20 cellular contexts compared by ENCODE assay signal in genomic region chr4:78323439-78323838, GRCh38.
A peak's percentile ranks its signal among the peaks of the same experiment; 100 is the strongest.
DNase-seq lines count a peak whose midpoint lies in the region; ATAC-seq and TF ChIP-seq lines count a peak whose summit lies in the region.
"Had no signal": no experiment of that assay in that cellular context is flagged by ENCODE, and none has a peak within 500 bp of the region (broad histone marks: within the 10 kb centered on the region; RNA-seq: fewer than 3 reads in every experiment).

No MANE protein-coding gene starts in this region.

- H3K4me3 Mint-ChIP-seq in GM23338: no peak overlapping the region
- no peak overlapping the region for H3K4me3 Mint-ChIP-seq in WTC11
- no peak overlapping the region for H3K4me3 Mint-ChIP-seq in chondrocyte (ENCODE audit: unreplicated experiment)
- H3K4me3 Mint-ChIP-seq: CD4-positive, alpha-beta memory T cell had no signal

- POLR2A ChIA-PET in WTC11 (lab: Charles Lee): no interaction called here

- TF ChIP-seq CTCF in BE2C (IDR thresholded peaks at IDR 0.05; ENCODE audit: low read depth, low read length) (no peak), GM23338 (conservative IDR thresholded peaks at IDR 0.05; ENCODE audit: low read depth in 2 of 2) (no peak), WTC11 (IDR thresholded peaks at IDR 0.05) (no peak), chondrocyte (IDR thresholded peaks at IDR 0.05) (no peak)

- H3K27me3 ChIP-seq in BE2C: no peaks in the 10 kb centered on the region
- H3K27me3 ChIP-seq in GM23338 (ENCODE audit: insufficient read depth): no peaks in the 10 kb centered on the region
- H3K27me3 ChIP-seq in mesendoderm (ENCODE audit: insufficient read depth, low read length, poor library complexity): no peaks in the 10 kb centered on the region

- no peak overlapping the region for H3K18ac ChIP-seq in mesendoderm (ENCODE audit: low read length)

- H3K4me1 Mint-ChIP-seq in GM23338: peaks cover 47% of the 10 kb centered on the region
- peaks cover 42% of the 10 kb centered on the region for H3K4me1 Mint-ChIP-seq in WTC11
- H3K4me1 Mint-ChIP-seq in chondrocyte (ENCODE audit: low read depth): peaks cover 13% of the 10 kb centered on the region
- H3K4me1 Mint-ChIP-seq: CD4-positive, alpha-beta memory T cell had no signal

- no peaks in the 10 kb centered on the region for H3K79me1 ChIP-seq in mesendoderm (ENCODE audit: low read length)

- no peak overlapping the region for H2BK5ac ChIP-seq in mesendoderm (ENCODE audit: low read length)

- no peaks in the 10 kb centered on the region for H3K79me2 ChIP-seq in GM23338 (replicated peaks; ENCODE audit: insufficient read depth)
- no peaks in the 10 kb centered on the region for H3K79me2 ChIP-seq in mesendoderm (ENCODE audit: control insufficient read depth, insufficient read depth, low read length)

- H3K36me3 ChIP-seq in BE2C (peaks cover 10% of the 10 kb centered on the region), GM23338 (ENCODE audit: insufficient read depth) (no peaks in the 10 kb centered on the region), mesendoderm (ENCODE audit: control insufficient read depth, insufficient read depth, low read length) (no peaks in the 10 kb centered on the region)

- H3K4me3 ChIP-seq in BE2C (ENCODE audit: low read depth, low read length) (no peak overlapping the region), GM23338 (no peak overlapping the region), mesendoderm (ENCODE audit: low read length) (no peak overlapping the region)
- H3K4me3 ChIP-seq: A549 had no signal

- H2BK120ac ChIP-seq in mesendoderm (ENCODE audit: low read depth, low read length): no peak overlapping the region

- H2BK15ac ChIP-seq in mesendoderm (replicated peaks; ENCODE audit: low read depth): no peak overlapping the region

- H3K27ac Mint-ChIP-seq in GM23338 (peak overlapping the region; percentile 32; the same call in 1 of the 2 replicates), WTC11 (0 out of 2 replicates have a peak overlapping the region, but pooled peaks have one; percentile 39), chondrocyte (ENCODE audit: unreplicated experiment) (no peak overlapping the region)
- H3K27ac Mint-ChIP-seq: CD4-positive, alpha-beta memory T cell had no signal

- CTCF ChIA-PET in WTC11 (lab: Charles Lee): interaction anchor here (0.8 to 1.5 kb wide), 8 partner anchors 9 to 329 kb away, joined by 3 to 5 read pairs (median 3); no protein-coding TSS in a partner anchor

- H4K8ac ChIP-seq in mesendoderm (ENCODE audit: low read depth, low read length): no peak overlapping the region

- H3K4me2 ChIP-seq in GM23338: no peak overlapping the region
- no peak overlapping the region for H3K4me2 ChIP-seq in mesendoderm (ENCODE audit: low read length)
- H3K4me2 ChIP-seq: A549 had no signal

- no peaks in the 10 kb centered on the region for H3K9me2 ChIP-seq in GM23338 (ENCODE audit: insufficient read depth)

- DNase-seq in BE2C (peak; percentile 19), GM23338 (ENCODE audit: low spot score) (peak; percentile 32), WTC11 (ENCODE audit: low spot score) (peak; percentile 17), mesendoderm (peak; percentile 52), left lobe of liver (ENCODE audit: low spot score) (no peak), RPMI8226 (no peak), medulla oblongata (ENCODE audit: extremely low spot score) (no peak), chondrocyte (ENCODE audit: low spot score) (no peak)
- DNase-seq: 8988T; ACHN; AML-193; C1 segment of cervical spinal cord; Calu3; CD4-positive, alpha-beta memory T cell; COR-L47; DMS53; DMS79 treated with DMSO at 0.1 percent for 48 hours; H7; HCEC 1CT had no signal

- no peak overlapping the region for H3K23ac ChIP-seq in mesendoderm (ENCODE audit: low read length)

- H3K4me1 ChIP-seq in BE2C (peaks cover 45% of the 10 kb centered on the region), GM23338 (ENCODE audit: insufficient read depth) (peaks cover 15% of the 10 kb centered on the region), mesendoderm (ENCODE audit: control insufficient read depth, low read depth, low read length) (peaks cover 5% of the 10 kb centered on the region)
- H3K4me1 ChIP-seq: A549 had no signal

- H2AFZ ChIP-seq in GM23338: no peak overlapping the region

- H4K20me1 ChIP-seq in GM23338 (replicated peaks; ENCODE audit: insufficient read depth): no peaks in the 10 kb centered on the region; the same call in 1 of the 2 replicates

- no peak overlapping the region for H3K56ac ChIP-seq in mesendoderm (ENCODE audit: low read length)

- ATAC-seq in GM23338 (peak; percentile 80), WTC11 (peak; percentile 66), left lobe of liver (no peak)
- ATAC-seq: A549 had no signal

- H3K9ac ChIP-seq in mesendoderm (ENCODE audit: low read length): no peak overlapping the region

- H3K9me3 ChIP-seq in BE2C: no peaks in the 10 kb centered on the region
- H3K9me3 ChIP-seq: A549 had no signal

- WGBS in mesendoderm (ENCODE audit: extremely low coverage, insufficient coverage, low lambda C conversion rate): no CpG with 5 or more reads among the region's 3 CpGs

- peaks cover 19% of the 10 kb centered on the region for H3K36me3 Mint-ChIP-seq in GM23338 (ENCODE audit: low read depth)
- peaks cover 21% of the 10 kb centered on the region for H3K36me3 Mint-ChIP-seq in WTC11
- no peaks in the 10 kb centered on the region for H3K36me3 Mint-ChIP-seq in chondrocyte (ENCODE audit: low read depth)
- H3K36me3 Mint-ChIP-seq: CD4-positive, alpha-beta memory T cell had no signal

- H4K5ac ChIP-seq in mesendoderm (ENCODE audit: low read length): no peak overlapping the region

- H3K4ac ChIP-seq in mesendoderm (ENCODE audit: low read depth, low read length): no peak overlapping the region

- no peak overlapping the region for H2AK5ac ChIP-seq in mesendoderm (ENCODE audit: low read length)

- H3K9me3 Mint-ChIP-seq in GM23338: no peaks in the 10 kb centered on the region
- H3K9me3 Mint-ChIP-seq in WTC11: no peaks in the 10 kb centered on the region
- no peaks in the 10 kb centered on the region for H3K9me3 Mint-ChIP-seq in chondrocyte (ENCODE audit: low read depth)
- H3K9me3 Mint-ChIP-seq: CD4-positive, alpha-beta memory T cell had no signal

- H3K27ac ChIP-seq in GM23338 (ENCODE audit: low read depth) (no peak overlapping the region), mesendoderm (ENCODE audit: low read depth, low read length) (no peak overlapping the region)
- H3K27ac ChIP-seq: A549 had no signal

- H3K27me3 Mint-ChIP-seq in GM23338 (ENCODE audit: insufficient read depth, low read depth, poor library complexity) (peaks cover 5% of the 10 kb centered on the region), WTC11 (ENCODE audit: low read depth) (no peaks in the 10 kb centered on the region), chondrocyte (ENCODE audit: low read depth) (no peaks in the 10 kb centered on the region)

- no peaks in the 10 kb centered on the region for H3F3A ChIP-seq in GM23338 (replicated peaks; ENCODE audit: low read depth)

TF ChIP-seq in GM23338, 12 proteins besides CTCF, POLR2A, EP300 and RAD21 (continues in another document):
- TF ChIP-seq JUNB (IDR thresholded peaks at IDR 0.05; ENCODE audit: unreplicated experiment): no peak
- no peak for TF ChIP-seq ZNF331 (CRISPR knock-in tag; IDR thresholded peaks at IDR 0.05; ENCODE audit: low read depth)
- no peak for TF ChIP-seq POLR2AphosphoS5 (IDR thresholded peaks at IDR 0.05; ENCODE audit: low read depth)
- no peak for TF ChIP-seq NANOG (IDR thresholded peaks at IDR 0.05; ENCODE audit: borderline replicate concordance)
- TF ChIP-seq ETS1 (IDR thresholded peaks at IDR 0.05): no peak
- TF ChIP-seq EZH2phosphoT487 (IDR thresholded peaks at IDR 0.05; ENCODE audit: unreplicated experiment): no peak

TF ChIP-seq in WTC11, 78 proteins besides CTCF, POLR2A, EP300 and RAD21 (continues in another document):
- no peak for TF ChIP-seq ETV6 (CRISPR knock-in tag; IDR thresholded peaks at IDR 0.05)
- no peak for TF ChIP-seq ZNF281 (CRISPR knock-in tag; IDR thresholded peaks at IDR 0.05)
- no peak for TF ChIP-seq MYBL2 (CRISPR knock-in tag; IDR thresholded peaks at IDR 0.05)

Comparison
In these comparisons a context has a peak if more than half of its experiments do, and no peak if none do; other contexts are left out.
1. DNase-seq: peak in BE2C (single experiment), GM23338 (single experiment), WTC11 (single experiment) and mesendoderm (single experiment); none in left lobe of liver (single experiment), RPMI8226 (single experiment), medulla oblongata (single experiment) and chondrocyte (single experiment).